ENCODE assay signal across 8 cellular contexts in genomic region chr16:32116080-32116479, GRCh38.
A peak's percentile ranks its signal among the peaks of the same experiment; 100 is the strongest.
DNase-seq lines count a peak whose midpoint lies in the region; ATAC-seq, FAIRE-seq and TF ChIP-seq lines count a peak whose summit lies in the region.

No MANE protein-coding gene starts in this region.

- peaks cover 16% of the 10 kb centered on the region for H3K27me3 Mint-ChIP-seq in activated naive CD8-positive, alpha-beta T cell treated with anti-CD3 and anti-CD28 coated beads for 36 hours

- no peak for TF ChIP-seq POLR2A in HepG2 (IDR thresholded peaks at IDR 0.05; ENCODE audit: insufficient read depth in 1 of 2, low read depth in 2 of 2, low read length in 2 of 2)

- no peak for TF ChIP-seq EP300 in HepG2 (IDR thresholded peaks at IDR 0.05; ENCODE audit: low read depth in 2 of 2, low read length in 2 of 2)
- no peak for TF ChIP-seq EP300 in HepG2 (CRISPR knock-in tag; IDR thresholded peaks at IDR 0.05; ENCODE audit: borderline replicate concordance)

- H3K9me3 ChIP-seq in HepG2 (ENCODE audit: low read length) = no peaks in the 10 kb centered on the region

- H3K9ac ChIP-seq in HepG2 (ENCODE audit: insufficient read depth, low read depth, low read length) = no peak overlapping the region

- 2% methylated on average over 52 of the region's 52 CpGs for WGBS in HepG2 (ENCODE audit: low lambda C conversion rate)

- H3K27ac Mint-ChIP-seq in activated naive CD8-positive, alpha-beta T cell treated with anti-CD3 and anti-CD28 coated beads for 36 hours = no peak overlapping the region

- peak overlapping the region; percentile 71 for H3K4me3 ChIP-seq in ACC112 (ENCODE audit: low read depth, low read length)
- H3K4me3 ChIP-seq in GM12875 (ENCODE audit: low read depth, low read length) = peak overlapping the region; percentile 40
- peak overlapping the region; percentile 65 to 69 (median 67); a peak in 5 of 6 replicates for H3K4me3 ChIP-seq in HepG2 (replicated peaks in 1 of 3; ENCODE audit: insufficient read depth in 1 of 3, low read depth in 2 of 3, low read length in 3 of 3)

- POLR2A ChIA-PET in HepG2 (lab: Yijun Ruan, JAX) = no interaction called here

- FAIRE-seq in HepG2 (lab: Jason Lieb, UNC) = no peak

- H3K36me3 Mint-ChIP-seq in activated naive CD8-positive, alpha-beta T cell treated with anti-CD3 and anti-CD28 coated beads for 36 hours = no peaks in the 10 kb centered on the region

- no peak for TF ChIP-seq CTCF in GM12875 (IDR thresholded peaks at IDR 0.05; ENCODE audit: borderline replicate concordance, insufficient read depth, low read depth, low read length)
- TF ChIP-seq CTCF in HepG2 (CRISPR knock-in tag; IDR thresholded peaks at IDR 0.05) = no peak

- H3K4me1 Mint-ChIP-seq in activated naive CD8-positive, alpha-beta T cell treated with anti-CD3 and anti-CD28 coated beads for 36 hours = no peaks in the 10 kb centered on the region

- no peak for DNase-seq in activated naive CD8-positive, alpha-beta T cell treated with anti-CD3 and anti-CD28 coated beads for 36 hours
- no peak for DNase-seq in HepG2 (ENCODE audit: low spot score)
- DNase-seq in NCI-H1694 (lab: John Stamatoyannopoulos, UW) = no peak
- no peak for DNase-seq in putamen (ENCODE audit: low spot score)
- no peak for DNase-seq in NOMO-1 treated with dmso at 0.1 percent for 144 hours (lab: John Stamatoyannopoulos, UW; ENCODE audit: unreplicated experiment)

- intact Hi-C loops in HepG2 (cut with micrococcal nuclease; ENCODE audit: unreplicated experiment) = no loop called here

- no peak overlapping the region for H3K27ac ChIP-seq in ACC112 (ENCODE audit: low read depth, low read length)
- H3K27ac ChIP-seq in HepG2 (ENCODE audit: extremely low read length, insufficient read depth, low read length) = no peak overlapping the region

- in situ Hi-C loops in HepG2 (cut with HindIII; ENCODE audit: extremely low pct_ligation_motif_present, low pct_unique_long_range_greater_than_20kb) = no loop called here

- H3K27me3 ChIP-seq in ACC112 (ENCODE audit: insufficient read depth, low read length) = peaks cover 3% of the 10 kb centered on the region; the same call in 1 of the 2 replicates
- peaks cover 0 to 1% of the 10 kb centered on the region in 2 experiments; a peak in 1 of 5 replicates for H3K27me3 ChIP-seq in HepG2 (ENCODE audit: control insufficient read depth in 1 of 2, insufficient read depth in 2 of 2, low read length in 2 of 2)

- H2AFZ ChIP-seq in ACC112 (ENCODE audit: low read length, unreplicated experiment) = no peak overlapping the region
- H2AFZ ChIP-seq in HepG2 (ENCODE audit: low read length) = no peak overlapping the region

- peak overlapping the region; percentile 61 for H3K4me3 Mint-ChIP-seq in activated naive CD8-positive, alpha-beta T cell treated with anti-CD3 and anti-CD28 coated beads for 36 hours

- ATAC-seq in HepG2 = no peak
- no peak for ATAC-seq in GM19328 (IDR thresholded peaks at IDR 0.05; ENCODE audit: unreplicated experiment)

- H3K4me1 ChIP-seq in ACC112 (ENCODE audit: control insufficient read depth, insufficient read depth, low read length, unreplicated experiment) (no peaks in the 10 kb centered on the region), HepG2 (ENCODE audit: insufficient read depth, low read length) (no peaks in the 10 kb centered on the region)

- H3K79me2 ChIP-seq in ACC112 (ENCODE audit: control insufficient read depth, insufficient read depth, low read length, unreplicated experiment) (no peaks in the 10 kb centered on the region), HepG2 (ENCODE audit: insufficient read depth, low read length) (no peaks in the 10 kb centered on the region)

- no peak for TF ChIP-seq RAD21 in HepG2 (CRISPR knock-in tag; IDR thresholded peaks at IDR 0.05)

- no peaks in the 10 kb centered on the region for H3K36me3 ChIP-seq in ACC112 (ENCODE audit: insufficient read depth, low read length)
- H3K36me3 ChIP-seq in HepG2 (replicated peaks in 1 of 2; ENCODE audit: control insufficient read depth in 1 of 2, insufficient read depth in 2 of 2, low read length in 2 of 2) = no peaks in the 10 kb centered on the region

- no peaks in the 10 kb centered on the region for H3K9me3 Mint-ChIP-seq in activated naive CD8-positive, alpha-beta T cell treated with anti-CD3 and anti-CD28 coated beads for 36 hours

- H4K20me1 ChIP-seq in HepG2 (ENCODE audit: insufficient read depth, low read length) = no peaks in the 10 kb centered on the region

- CTCF ChIA-PET in HepG2 (lab: Yijun Ruan, JAX; ENCODE audit: low intra/inter-chr PET ratio, low total read pairs) = no interaction called here

- no TSS peak for BruUV-seq in HepG2 (replicated peaks; lab: Mats Ljungman, UMichigan)

- H3K4me2 ChIP-seq in HepG2 (ENCODE audit: low read depth, low read length) = peak overlapping the region; percentile 63

TF ChIP-seq in HepG2, 621 proteins besides CTCF, POLR2A, EP300 and RAD21:
- TF ChIP-seq BORCS8-MEF2B (CRISPR knock-in tag; IDR thresholded peaks at IDR 0.05) (no peak), CSRNP1 (CRISPR knock-in tag; IDR thresholded peaks at IDR 0.05) (no peak), IRF2 (CRISPR knock-in tag; IDR thresholded peaks at IDR 0.05) (no peak), FOXP4 (CRISPR knock-in tag; IDR thresholded peaks at IDR 0.05) (no peak), ZKSCAN5 (CRISPR knock-in tag; IDR thresholded peaks at IDR 0.05) (no peak), RNF2 (conservative IDR thresholded peaks at IDR 0.05; ENCODE audit: low read depth) (0 out of 2 replicates have a peak, but pooled peaks have one; percentile 32)
TF ChIP-seq in HepG2: peak in this region for 1.
